8 cellular contexts compared by ENCODE assay signal in genomic region chr2:159921752-159922404, GRCh38.
DNase-seq lines count a peak whose midpoint lies in the region; ATAC-seq and TF ChIP-seq lines count a peak whose summit lies in the region.

No MANE protein-coding gene starts in this region.

- WGBS in iPS DF 6.9 (ENCODE audit: insufficient coverage, insufficient read length), result no CpG with 5 or more reads among the region's 17 CpGs

- H3K9ac ChIP-seq in SU-DHL-6 (ENCODE audit: low read length), result no peak overlapping the region

- no peaks in the 10 kb centered on the region for H3F3A ChIP-seq in SU-DHL-6 (ENCODE audit: insufficient read depth)

- H3K4me1 ChIP-seq in iPS DF 6.9 (ENCODE audit: control insufficient read depth, insufficient read depth, low read length), result no peaks in the 10 kb centered on the region

- no peak overlapping the region for H3K4me3 ChIP-seq in SU-DHL-6 (ENCODE audit: insufficient read depth, low read length, poor library complexity, severe bottlenecking)
- no peak overlapping the region for H3K4me3 ChIP-seq in iPS DF 6.9 (ENCODE audit: low read length)

- H3K27ac ChIP-seq in SU-DHL-6 (ENCODE audit: low read depth, low read length), result no peak overlapping the region
- no peak overlapping the region for H3K27ac ChIP-seq in iPS DF 6.9 (ENCODE audit: low read length)

- H3K9me3 ChIP-seq in SU-DHL-6 (ENCODE audit: insufficient read depth, low read length) (no peaks in the 10 kb centered on the region), iPS DF 6.9 (ENCODE audit: control insufficient read depth, insufficient read depth, low read length) (no peaks in the 10 kb centered on the region)

- peak; percentile 28 for DNase-seq in COLO829 (ENCODE audit: low spot score)
- peak in 44 of 56 donors; percentile 2 to 75 (median 37) for DNase-seq in amygdala (lab: John Stamatoyannopoulos, UW)
- DNase-seq in iPS DF 6.9 (ENCODE audit: low read depth, low spot score), result peak; percentile 73
- peak; percentile 34 to 67 for DNase-seq in stimulated activated CD4-positive, alpha-beta T cell treated with anti-CD3 and anti-CD28 coated beads, Interleukin-1b, Interleukin-23, amount 100 ng/mL, for 1 hour (ENCODE audit: low read depth in 2 of 2)
- DNase-seq in putamen (ENCODE audit: low spot score), result no peak

- TF ChIP-seq CTCF in SU-DHL-6 (IDR thresholded peaks at IDR 0.05; ENCODE audit: insufficient read depth, low read length, poor library complexity, severe bottlenecking), result peak; percentile 54

- ATAC-seq in GM19455 (IDR thresholded peaks at IDR 0.05; ENCODE audit: unreplicated experiment) (peak; percentile 93), HG03469 (IDR thresholded peaks at IDR 0.05; ENCODE audit: unreplicated experiment) (peak; percentile 76)

- H3K27me3 ChIP-seq in SU-DHL-6 (ENCODE audit: low read length), result no peaks in the 10 kb centered on the region
- H3K27me3 ChIP-seq in iPS DF 6.9 (ENCODE audit: control insufficient read depth, insufficient read depth, low read length), result no peaks in the 10 kb centered on the region

- no peaks in the 10 kb centered on the region for H4K20me1 ChIP-seq in SU-DHL-6 (ENCODE audit: low read depth, low read length)

- H3K79me2 ChIP-seq in SU-DHL-6 (ENCODE audit: insufficient read depth, low read length), result no peaks in the 10 kb centered on the region

- no peak overlapping the region for H2AFZ ChIP-seq in SU-DHL-6 (ENCODE audit: low read depth, low read length, severe bottlenecking)

- H3K9me2 ChIP-seq in SU-DHL-6 (replicated peaks; ENCODE audit: insufficient read depth, low read length), result no peaks in the 10 kb centered on the region

- H3K4me2 ChIP-seq in SU-DHL-6 (ENCODE audit: low read depth, low read length, poor library complexity, severe bottlenecking), result no peak overlapping the region

- H3K36me3 ChIP-seq in SU-DHL-6 (ENCODE audit: low read length), result no peaks in the 10 kb centered on the region
- no peaks in the 10 kb centered on the region for H3K36me3 ChIP-seq in iPS DF 6.9 (ENCODE audit: control insufficient read depth, insufficient read depth, low read length)
